ENCODE assay signal across 1 cellular context in genomic region chr19:1592755-1593628, GRCh38.
TF ChIP-seq lines count a peak whose summit lies in the region.

A gene with protein sequence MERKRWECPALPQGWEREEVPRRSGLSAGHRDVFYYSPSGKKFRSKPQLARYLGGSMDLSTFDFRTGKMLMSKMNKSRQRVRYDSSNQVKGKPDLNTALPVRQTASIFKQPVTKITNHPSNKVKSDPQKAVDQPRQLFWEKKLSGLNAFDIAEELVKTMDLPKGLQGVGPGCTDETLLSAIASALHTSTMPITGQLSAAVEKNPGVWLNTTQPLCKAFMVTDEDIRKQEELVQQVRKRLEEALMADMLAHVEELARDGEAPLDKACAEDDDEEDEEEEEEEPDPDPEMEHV (minus strand): TSS chr19:1592865. CDS start chr19:1592631, 234 bp downstream.

TF ChIP-seq in HEK293, 187 proteins besides CTCF, POLR2A, EP300 and RAD21 (continued from another document):
- TF ChIP-seq ZNF398 (tag by site-specific recombination; IDR thresholded peaks at IDR 0.05) (no peak), ZFP69B (tag by site-specific recombination; IDR thresholded peaks at IDR 0.05) (0 out of 2 replicates have a peak, but pooled peaks have one; percentile 18), SP3 (tag by site-specific recombination; IDR thresholded peaks at IDR 0.05) (peak; percentile 83), ZNF600 (tag by site-specific recombination; IDR thresholded peaks at IDR 0.05) (peak; percentile 36; the same call in 1 of the 2 replicates), BCL11B (tag by site-specific recombination; IDR thresholded peaks at IDR 0.05; ENCODE audit: low read depth) (peak; percentile 91), KLF9 (tag by site-specific recombination; IDR thresholded peaks at IDR 0.05; ENCODE audit: low read depth) (peak; percentile 72), ZNF518A (tag by site-specific recombination; conservative IDR thresholded peaks at IDR 0.05; ENCODE audit: low read depth) (no peak), ZBTB26 (tag by site-specific recombination; optimal IDR thresholded peaks at IDR 0.05) (peak; percentile 81), GLIS1 (tag by site-specific recombination; IDR thresholded peaks at IDR 0.05) (peak; percentile 9; the same call in 1 of the 2 replicates), ZNF214 (tag by site-specific recombination; IDR thresholded peaks at IDR 0.05; ENCODE audit: borderline replicate concordance) (no peak), ZNF645 (tag by site-specific recombination; IDR thresholded peaks at IDR 0.05) (peak; percentile 45; the same call in 1 of the 2 replicates), ZBTB8A (tag by site-specific recombination; IDR thresholded peaks at IDR 0.05) (peak; percentile 91), HIC1 (tag by site-specific recombination; IDR thresholded peaks at IDR 0.05) (peak; percentile 98), ZNF704 (tag by site-specific recombination; IDR thresholded peaks at IDR 0.05) (no peak), BCL11A (tag by site-specific recombination; IDR thresholded peaks at IDR 0.05; ENCODE audit: low read depth) (peak; percentile 14; the same call in 1 of the 2 replicates), ZBTB17 (tag by site-specific recombination; IDR thresholded peaks at IDR 0.05) (no peak), ZNF324 (tag by site-specific recombination; IDR thresholded peaks at IDR 0.05) (no peak)
- TF ChIP-seq, protein P1, sequence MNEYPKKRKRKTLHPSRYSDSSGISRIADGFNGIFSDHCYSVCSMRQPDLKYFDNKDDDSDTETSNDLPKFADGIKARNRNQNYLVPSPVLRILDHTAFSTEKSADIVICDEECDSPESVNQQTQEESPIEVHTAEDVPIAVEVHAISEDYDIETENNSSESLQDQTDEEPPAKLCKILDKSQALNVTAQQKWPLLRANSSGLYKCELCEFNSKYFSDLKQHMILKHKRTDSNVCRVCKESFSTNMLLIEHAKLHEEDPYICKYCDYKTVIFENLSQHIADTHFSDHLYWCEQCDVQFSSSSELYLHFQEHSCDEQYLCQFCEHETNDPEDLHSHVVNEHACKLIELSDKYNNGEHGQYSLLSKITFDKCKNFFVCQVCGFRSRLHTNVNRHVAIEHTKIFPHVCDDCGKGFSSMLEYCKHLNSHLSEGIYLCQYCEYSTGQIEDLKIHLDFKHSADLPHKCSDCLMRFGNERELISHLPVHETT (tag by site-specific recombination; IDR thresholded peaks at IDR 0.05), result no peak
- TF ChIP-seq, protein P2, sequence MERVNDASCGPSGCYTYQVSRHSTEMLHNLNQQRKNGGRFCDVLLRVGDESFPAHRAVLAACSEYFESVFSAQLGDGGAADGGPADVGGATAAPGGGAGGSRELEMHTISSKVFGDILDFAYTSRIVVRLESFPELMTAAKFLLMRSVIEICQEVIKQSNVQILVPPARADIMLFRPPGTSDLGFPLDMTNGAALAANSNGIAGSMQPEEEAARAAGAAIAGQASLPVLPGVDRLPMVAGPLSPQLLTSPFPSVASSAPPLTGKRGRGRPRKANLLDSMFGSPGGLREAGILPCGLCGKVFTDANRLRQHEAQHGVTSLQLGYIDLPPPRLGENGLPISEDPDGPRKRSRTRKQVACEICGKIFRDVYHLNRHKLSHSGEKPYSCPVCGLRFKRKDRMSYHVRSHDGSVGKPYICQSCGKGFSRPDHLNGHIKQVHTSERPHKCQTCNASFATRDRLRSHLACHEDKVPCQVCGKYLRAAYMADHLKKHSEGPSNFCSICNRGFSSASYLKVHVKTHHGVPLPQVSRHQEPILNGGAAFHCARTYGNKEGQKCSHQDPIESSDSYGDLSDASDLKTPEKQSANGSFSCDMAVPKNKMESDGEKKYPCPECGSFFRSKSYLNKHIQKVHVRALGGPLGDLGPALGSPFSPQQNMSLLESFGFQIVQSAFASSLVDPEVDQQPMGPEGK (tag by site-specific recombination; IDR thresholded peaks at IDR 0.05), result peak; percentile 61
- TF ChIP-seq, protein P3, sequence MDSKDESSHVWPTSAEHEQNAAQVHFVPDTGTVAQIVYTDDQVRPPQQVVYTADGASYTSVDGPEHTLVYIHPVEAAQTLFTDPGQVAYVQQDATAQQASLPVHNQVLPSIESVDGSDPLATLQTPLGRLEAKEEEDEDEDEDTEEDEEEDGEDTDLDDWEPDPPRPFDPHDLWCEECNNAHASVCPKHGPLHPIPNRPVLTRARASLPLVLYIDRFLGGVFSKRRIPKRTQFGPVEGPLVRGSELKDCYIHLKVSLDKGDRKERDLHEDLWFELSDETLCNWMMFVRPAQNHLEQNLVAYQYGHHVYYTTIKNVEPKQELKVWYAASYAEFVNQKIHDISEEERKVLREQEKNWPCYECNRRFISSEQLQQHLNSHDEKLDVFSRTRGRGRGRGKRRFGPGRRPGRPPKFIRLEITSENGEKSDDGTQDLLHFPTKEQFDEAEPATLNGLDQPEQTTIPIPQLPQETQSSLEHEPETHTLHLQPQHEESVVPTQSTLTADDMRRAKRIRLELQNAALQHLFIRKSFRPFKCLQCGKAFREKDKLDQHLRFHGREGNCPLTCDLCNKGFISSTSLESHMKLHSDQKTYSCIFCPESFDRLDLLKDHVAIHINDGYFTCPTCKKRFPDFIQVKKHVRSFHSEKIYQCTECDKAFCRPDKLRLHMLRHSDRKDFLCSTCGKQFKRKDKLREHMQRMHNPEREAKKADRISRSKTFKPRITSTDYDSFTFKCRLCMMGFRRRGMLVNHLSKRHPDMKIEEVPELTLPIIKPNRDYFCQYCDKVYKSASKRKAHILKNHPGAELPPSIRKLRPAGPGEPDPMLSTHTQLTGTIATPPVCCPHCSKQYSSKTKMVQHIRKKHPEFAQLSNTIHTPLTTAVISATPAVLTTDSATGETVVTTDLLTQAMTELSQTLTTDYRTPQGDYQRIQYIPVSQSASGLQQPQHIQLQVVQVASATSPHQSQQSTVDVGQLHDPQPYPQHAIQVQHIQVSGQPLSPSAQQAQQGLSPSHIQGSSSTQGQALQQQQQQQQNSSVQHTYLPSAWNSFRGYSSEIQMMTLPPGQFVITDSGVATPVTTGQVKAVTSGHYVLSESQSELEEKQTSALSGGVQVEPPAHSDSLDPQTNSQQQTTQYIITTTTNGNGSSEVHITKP (tag by site-specific recombination; IDR thresholded peaks at IDR 0.05), result 0 out of 2 replicates have a peak, but pooled peaks have one; percentile 10
TF ChIP-seq in HEK293: peak in this region for 29.
